Comparison of ENCODE assay signal across 8 cellular contexts in the genomic region with DNA sequence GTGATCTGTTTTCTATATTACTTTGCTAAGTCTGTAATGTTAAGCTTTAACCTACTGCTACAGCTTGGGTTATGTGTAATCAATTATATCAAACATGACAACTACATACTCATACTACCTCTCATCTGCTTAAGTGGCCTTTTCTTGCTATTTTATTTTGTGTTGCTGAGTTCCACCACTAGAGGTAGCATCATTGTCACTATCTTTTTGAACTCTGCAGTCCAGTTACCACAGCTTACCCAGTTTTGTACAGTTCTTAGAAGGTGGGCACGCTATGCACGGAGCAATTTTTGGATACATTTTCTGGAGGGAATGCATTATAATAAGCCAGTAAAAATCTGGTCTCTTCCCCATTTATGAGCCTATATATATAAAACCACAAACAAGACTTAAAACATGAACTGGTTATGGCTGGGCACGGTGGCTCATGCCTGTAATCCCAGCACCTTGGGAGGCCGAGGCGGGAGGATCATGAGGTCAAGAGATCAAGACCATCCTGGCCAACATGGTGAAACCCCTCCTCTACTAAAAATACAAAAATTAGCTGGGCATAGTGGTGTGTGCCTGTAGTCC. TPM values are rescaled to one million over a fixed set of nuclear protein-coding genes. Genes with fewer than 3 reads are reported as not detected.
DNase-seq lines count a peak whose midpoint lies in the region; ATAC-seq and TF ChIP-seq lines count a peak whose summit lies in the region.

No MANE protein-coding gene starts in this region.

- no peak for TF ChIP-seq POLR2A in GM18505 (IDR thresholded peaks at IDR 0.05; ENCODE audit: borderline replicate concordance, extremely low read depth, insufficient read depth, insufficient read length)

- no peaks in the 10 kb centered on the region for H3K27me3 Mint-ChIP-seq in CD4-positive, alpha-beta T cell
- H3K27me3 Mint-ChIP-seq in chondrocyte (ENCODE audit: low read depth), result no peaks in the 10 kb centered on the region

- H3K9me3 ChIP-seq in CD4-positive, alpha-beta T cell (ENCODE audit: control insufficient read depth, low read length), result no peaks in the 10 kb centered on the region
- H3K9me3 ChIP-seq in mesenchymal stem cell (ENCODE audit: control insufficient read depth, low read length), result no peaks in the 10 kb centered on the region
- no peaks in the 10 kb centered on the region for H3K9me3 ChIP-seq in mucosa of descending colon

- H3K4me1 ChIP-seq in mesenchymal stem cell (ENCODE audit: control insufficient read depth, insufficient read depth, low read depth, low read length) (no peaks in the 10 kb centered on the region), mucosa of descending colon (ENCODE audit: low read depth) (no peaks in the 10 kb centered on the region)

- no peak overlapping the region for H4K8ac ChIP-seq in mesenchymal stem cell (ENCODE audit: low read length)

- H3K14ac ChIP-seq in mesenchymal stem cell (ENCODE audit: low read length in 2 of 2), result no peak overlapping the region

- H2BK5ac ChIP-seq in mesenchymal stem cell (ENCODE audit: low read depth, low read length, poor library complexity, severe bottlenecking), result no peak overlapping the region

- no peak overlapping the region for H2BK15ac ChIP-seq in mesenchymal stem cell (ENCODE audit: low read depth, poor library complexity, severe bottlenecking)

- no peak overlapping the region for H3K18ac ChIP-seq in mesenchymal stem cell (ENCODE audit: low read depth in 1 of 2, low read length in 2 of 2)

- H2AK5ac ChIP-seq in mesenchymal stem cell (ENCODE audit: low read length, severe bottlenecking), result no peak overlapping the region

- no peaks in the 10 kb centered on the region for H3K9me3 Mint-ChIP-seq in CD4-positive, alpha-beta T cell
- H3K9me3 Mint-ChIP-seq in chondrocyte (ENCODE audit: low read depth), result no peaks in the 10 kb centered on the region

- no peak for DNase-seq in CD4-positive, alpha-beta T cell
- DNase-seq in NCI-H446 treated with DMSO at 0.1 percent for 48 hours (lab: John Stamatoyannopoulos, UW), result peak; percentile 15
- no peak for DNase-seq in chondrocyte (ENCODE audit: low spot score)
- DNase-seq in mesenchymal stem cell, result peak; percentile 56
- no peak for DNase-seq in mucosa of descending colon

- no peaks in the 10 kb centered on the region for H3K4me1 Mint-ChIP-seq in CD4-positive, alpha-beta T cell (ENCODE audit: low read depth)
- H3K4me1 Mint-ChIP-seq in chondrocyte (ENCODE audit: low read depth), result peaks cover 9% of the 10 kb centered on the region

- no peak for ATAC-seq in CD4-positive, alpha-beta T cell (ENCODE audit: poor library complexity)
- ATAC-seq in GM19023 (IDR thresholded peaks at IDR 0.05; ENCODE audit: unreplicated experiment) (peak; percentile 58), GM18505 (IDR thresholded peaks at IDR 0.05; ENCODE audit: unreplicated experiment) (no peak), GM18873 (IDR thresholded peaks at IDR 0.05; ENCODE audit: low FRiP score, unreplicated experiment) (no peak), mucosa of descending colon (no peak)

- peaks cover 3 to 52% of the 10 kb centered on the region in 2 experiments for H3K36me3 ChIP-seq in mesenchymal stem cell (ENCODE audit: control insufficient read depth in 1 of 2, insufficient read depth in 2 of 2, low read depth in 1 of 2, low read length in 2 of 2)
- no peaks in the 10 kb centered on the region for H3K36me3 ChIP-seq in mucosa of descending colon (ENCODE audit: low read depth)

- intact Hi-C loops in CD4-positive, alpha-beta T cell (cut with DNase I, micrococcal nuclease), result loop anchor here in 1 of 2 experiments (5.0 kb wide), 1 partner anchor 158 kb away; no protein-coding TSS in a partner anchor
- intact Hi-C loops in mucosa of descending colon (cut with DNase I, micrococcal nuclease), result no loop called here

- no peak overlapping the region for H3K4ac ChIP-seq in mesenchymal stem cell (ENCODE audit: low read depth in 1 of 2, low read length in 2 of 2)

- peak; percentile 26 for TF ChIP-seq CTCF in CD4-positive, alpha-beta T cell (IDR thresholded peaks at IDR 0.05)
- TF ChIP-seq CTCF in chondrocyte (IDR thresholded peaks at IDR 0.05), result peak; percentile 84
- no peak for TF ChIP-seq CTCF in mucosa of descending colon (IDR thresholded peaks at IDR 0.05)

- H3K27ac ChIP-seq in CD4-positive, alpha-beta T cell (ENCODE audit: low read depth, low read length), result no peak overlapping the region
- H3K27ac ChIP-seq in mesenchymal stem cell (ENCODE audit: low read length, poor library complexity, severe bottlenecking), result no peak overlapping the region

- no peak overlapping the region for H2AFZ ChIP-seq in mesenchymal stem cell (ENCODE audit: low read depth, low read length)

- H2BK12ac ChIP-seq in mesenchymal stem cell (ENCODE audit: low read length in 2 of 2), result no peak overlapping the region

- H3K79me1 ChIP-seq in mesenchymal stem cell (replicated peaks; ENCODE audit: low read length, poor library complexity, severe bottlenecking), result no peaks in the 10 kb centered on the region

- H4K91ac ChIP-seq in mesenchymal stem cell (ENCODE audit: low read length), result no peak overlapping the region

- no peak overlapping the region for H3K27ac Mint-ChIP-seq in CD4-positive, alpha-beta T cell
- H3K27ac Mint-ChIP-seq in chondrocyte (ENCODE audit: unreplicated experiment), result no peak overlapping the region

- H3K4me3 ChIP-seq in mesenchymal stem cell (ENCODE audit: insufficient read depth in 1 of 2, low read depth in 1 of 2, low read length in 2 of 2) (no peak overlapping the region), mucosa of descending colon (no peak overlapping the region)

- no peaks in the 10 kb centered on the region for H3K36me3 Mint-ChIP-seq in CD4-positive, alpha-beta T cell (ENCODE audit: low read depth)
- H3K36me3 Mint-ChIP-seq in chondrocyte (ENCODE audit: low read depth), result peaks cover 7% of the 10 kb centered on the region

- H3K27me3 ChIP-seq in CD4-positive, alpha-beta T cell (ENCODE audit: control insufficient read depth, insufficient read depth, low read length), result no peaks in the 10 kb centered on the region
- H3K27me3 ChIP-seq in mesenchymal stem cell (ENCODE audit: control insufficient read depth in 1 of 2, insufficient read depth in 1 of 2, low read length in 2 of 2), result no peaks in the 10 kb centered on the region

- H3K9ac ChIP-seq in mesenchymal stem cell (ENCODE audit: low read length), result no peak overlapping the region

- H3K23ac ChIP-seq in mesenchymal stem cell (ENCODE audit: low read length in 2 of 2), result no peak overlapping the region

- CTCF ChIA-PET in CD4-positive, alpha-beta T cell (lab: Charles Lee), result no interaction called here

- no peak overlapping the region for H2BK120ac ChIP-seq in mesenchymal stem cell (ENCODE audit: low read depth, low read length)

- POLR2A ChIA-PET in CD4-positive, alpha-beta T cell (lab: Charles Lee), result no interaction called here

- no peak overlapping the region for H3K4me3 Mint-ChIP-seq in CD4-positive, alpha-beta T cell
- no peak overlapping the region for H3K4me3 Mint-ChIP-seq in chondrocyte (ENCODE audit: unreplicated experiment)

- WGBS in mesenchymal stem cell, result 100% methylated on average over 1 of the region's 5 CpGs

- H3K4me2 ChIP-seq in mesenchymal stem cell (ENCODE audit: low read length, poor library complexity, severe bottlenecking), result no peak overlapping the region

RNA-seq across cellular contexts. Expression of gene SAV1, which starts 48.5 kb away (rescaled TPM):
- total RNA-seq in CD4-positive, alpha-beta T cell, result 1 to 10 TPM; 7.9 to 8.8 TPM
- 25.1 to 29.6 TPM (median 28.2 TPM) in 3 replicates for total RNA-seq in chondrocyte
- polyA plus RNA-seq in mesenchymal stem cell (2013, experiment 1 of 2), result 22.8 TPM
- polyA plus RNA-seq in mesenchymal stem cell (2013, experiment 2 of 2), result 23.0 TPM
- 10 to 100 TPM; 17.0 to 29.0 (median 18.0) TPM for total RNA-seq in mucosa of descending colon

RNA-seq across cellular contexts. Expression of gene ATL1, which starts 59.7 kb away (rescaled TPM):
- total RNA-seq in CD4-positive, alpha-beta T cell, result 1 to 10 TPM; 1.2 TPM
- total RNA-seq in chondrocyte (19.0 to 19.4 TPM (median 19.4 TPM) in 3 replicates), mucosa of descending colon (10 to 100 TPM; 12.0 to 15.1 (median 13.1) TPM)
- polyA plus RNA-seq in mesenchymal stem cell (2013, experiment 1 of 2), result 5.3 TPM
- 5.1 TPM for polyA plus RNA-seq in mesenchymal stem cell (2013, experiment 2 of 2)

Comparison
In these comparisons a context has a peak if more than half of its experiments do, and no peak if none do; other contexts are left out.
1. DNase-seq: peak in NCI-H446 treated with DMSO at 0.1 percent for 48 hours (single experiment) and mesenchymal stem cell (single experiment); none in CD4-positive, alpha-beta T cell (0 of 10), chondrocyte (single experiment) and mucosa of descending colon (0 of 3).